ENCODE assay signal across 8 cellular contexts in genomic region chr18:76256897-76257500, GRCh38.
DNase-seq lines count a peak whose midpoint lies in the region; TF ChIP-seq lines count a peak whose summit lies in the region.

No MANE protein-coding gene starts in this region.

- intact Hi-C loops in Calu3 (cut with micrococcal nuclease; ENCODE audit: unreplicated experiment) (no loop called here), uterus (cut with DNase I; ENCODE audit: low total_unique reads) (no loop called here)

- H3K4me3 ChIP-seq in MG63 (no peak overlapping the region), WERI-Rb-1 (ENCODE audit: low read depth, low read length) (no peak overlapping the region), uterus (no peak overlapping the region)

- peaks cover 0 to 2% of the 10 kb centered on the region in 2 donors for H3K4me1 ChIP-seq in uterus

- H3K27ac ChIP-seq in WERI-Rb-1, result no peak overlapping the region
- H3K27ac ChIP-seq in uterus, result peak overlapping the region; percentile 49 to 72

- H3K9me3 Mint-ChIP-seq in Calu3 (ENCODE audit: low read depth, unreplicated experiment), result no peaks in the 10 kb centered on the region

- H3K4me3 Mint-ChIP-seq in Calu3 (ENCODE audit: low read depth, unreplicated experiment), result no peak overlapping the region

- H3K36me3 ChIP-seq in MG63 (no peaks in the 10 kb centered on the region), WERI-Rb-1 (no peaks in the 10 kb centered on the region), uterus (no peaks in the 10 kb centered on the region)

- no peaks in the 10 kb centered on the region for H3K36me3 Mint-ChIP-seq in Calu3 (ENCODE audit: insufficient read depth, unreplicated experiment)

- no TSS peak for BruUV-seq in Calu3 (replicated peaks; lab: Mats Ljungman, UMichigan)

- peaks cover 28% of the 10 kb centered on the region for H3K27me3 Mint-ChIP-seq in Calu3 (ENCODE audit: unreplicated experiment)

- H3K4me1 Mint-ChIP-seq in Calu3 (ENCODE audit: low read depth, unreplicated experiment), result no peaks in the 10 kb centered on the region

- CTCF ChIA-PET in Calu3 (lab: Charles Lee), result interaction anchor here (1.0 kb wide), 2 partner anchors 9 to 85 kb away, joined by 3 read pairs; no protein-coding TSS in a partner anchor

- DNase-seq in Calu3 (peak; percentile 37), MG63 (peak; percentile 15), WERI-Rb-1 (peak; percentile 44), iPS-NIHi7 (ENCODE audit: extremely low spot score) (peak; percentile 52), uterus (peak; percentile 52 to 71), T-helper 9 cell (no peak), ureter (ENCODE audit: low spot score) (no peak)
- no peak for DNase-seq in central memory CD4-positive, alpha-beta T cell

- TF ChIP-seq CTCF in Calu3 (IDR thresholded peaks at IDR 0.05; ENCODE audit: unreplicated experiment), result peak; percentile 41
- peak; percentile 75 for TF ChIP-seq CTCF in WERI-Rb-1 (IDR thresholded peaks at IDR 0.05; ENCODE audit: low read depth, low read length)
- peak; percentile 58 to 78 (median 72) for TF ChIP-seq CTCF in uterus (IDR thresholded peaks at IDR 0.05)

- H3K9me3 ChIP-seq in MG63 (no peaks in the 10 kb centered on the region), WERI-Rb-1 (ENCODE audit: severe bottlenecking) (no peaks in the 10 kb centered on the region), uterus (no peaks in the 10 kb centered on the region)

- no peak overlapping the region for H3K27ac Mint-ChIP-seq in Calu3 (ENCODE audit: unreplicated experiment)

- H3K27me3 ChIP-seq in MG63 (peaks cover 5% of the 10 kb centered on the region; the same call in 1 of the 2 replicates), WERI-Rb-1 (ENCODE audit: insufficient read depth, low read depth, severe bottlenecking) (no peaks in the 10 kb centered on the region), uterus (no peaks in the 10 kb centered on the region)

- no peak for TF ChIP-seq POLR2A in uterus (IDR thresholded peaks at IDR 0.05)

Comparison
In these comparisons a context has a peak if more than half of its experiments do, and no peak if none do; other contexts are left out.
1. DNase-seq: peak in Calu3 (single experiment), MG63 (single experiment), WERI-Rb-1 (single experiment), iPS-NIHi7 (single experiment) and uterus (2 of 2); none in central memory CD4-positive, alpha-beta T cell (single experiment), T-helper 9 cell (single experiment) and ureter (single experiment).
2. Peak in every context shown above with its lines, with median percentiles within 50 percentile points of each other: CTCF ChIP-seq.